In the genomic region with DNA sequence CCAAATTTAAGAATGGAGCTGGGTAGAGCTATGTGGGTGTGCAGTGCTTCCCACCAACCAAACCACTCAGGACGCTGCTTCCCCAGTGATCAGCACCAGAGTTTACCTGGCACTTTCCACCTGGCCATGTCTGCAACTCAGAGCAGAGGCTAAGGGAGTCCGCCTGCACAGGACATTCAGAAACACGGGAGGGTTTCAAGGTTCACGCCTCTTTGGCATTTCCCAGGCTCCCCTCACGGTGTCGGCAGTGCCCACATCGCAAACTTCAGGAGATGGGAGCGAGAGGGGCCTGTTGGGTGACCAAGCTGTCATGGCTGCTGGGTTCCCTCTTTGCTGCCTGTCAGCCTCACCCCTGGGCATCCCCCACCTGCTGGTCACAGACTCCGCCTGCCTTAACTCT, we compare ENCODE assay signal across 6 cellular contexts.
"Had no signal": no experiment of that assay in that cellular context is flagged by ENCODE, and none has a peak within 500 bp of the region (broad histone marks: within the 10 kb centered on the region; RNA-seq: fewer than 3 reads in every experiment).

No MANE protein-coding gene starts in this region.

- H2AFZ ChIP-seq: GM23248 had no signal

- DNase-seq: GM23248, GOT3, H7, HCEC 1CT, IMR-90 had no signal

- ATAC-seq: K562 had no signal

- H3K27ac ChIP-seq: GM23248 had no signal

- H3K4me3 ChIP-seq: GM23248, K562 had no signal

- H3K9ac ChIP-seq: GM23248 had no signal
